Comparison of ENCODE assay signal across 12 cellular contexts in genomic region chr20:25033250-25033940, GRCh38. TPM values are rescaled to one million over a fixed set of nuclear protein-coding genes. Genes with fewer than 3 reads are reported as not detected.
DNase-seq lines count a peak whose midpoint lies in the region; ATAC-seq and TF ChIP-seq lines count a peak whose summit lies in the region.
"Had no signal": no experiment of that assay in that cellular context is flagged by ENCODE, and none has a peak within 500 bp of the region (broad histone marks: within the 10 kb centered on the region; RNA-seq: fewer than 3 reads in every experiment).

No MANE protein-coding gene starts in this region.

- peaks cover 14% of the 10 kb centered on the region for H3K36me3 ChIP-seq in CD4-positive, CD25-positive, alpha-beta regulatory T cell (ENCODE audit: control insufficient read depth, insufficient read depth, low read length)
- peaks cover 0 to 25% (median 17%) of the 10 kb centered on the region in 4 donors for H3K36me3 ChIP-seq in esophagus muscularis mucosa
- H3K36me3 ChIP-seq in osteoblast (ENCODE audit: insufficient read depth, low read length) = no peaks in the 10 kb centered on the region

- no peaks in the 10 kb centered on the region for H4K20me1 ChIP-seq in osteoblast (ENCODE audit: insufficient read depth, low read length)

- no peak overlapping the region for H3K27ac ChIP-seq in CD4-positive, CD25-positive, alpha-beta regulatory T cell (ENCODE audit: insufficient read depth, low read length, poor library complexity, severe bottlenecking)
- H3K27ac ChIP-seq in esophagus muscularis mucosa (replicated peaks in 1 of 4) (peak overlapping the region; percentile 64 to 74 (median 72)), osteoblast (ENCODE audit: low read depth, low read length) (no peak overlapping the region)
- H3K27ac ChIP-seq: C4-2B had no signal

- TF ChIP-seq EP300 in esophagus muscularis mucosa (IDR thresholded peaks at IDR 0.05) = no peak

- peak overlapping the region in 2 of 3 donors; percentile 65 to 78 for H3K27ac Mint-ChIP-seq in CD4-positive, CD25-positive, alpha-beta regulatory T cell

- H3K79me2 ChIP-seq in osteoblast (ENCODE audit: insufficient read depth, low read length) = no peaks in the 10 kb centered on the region

- intact Hi-C loops in esophagus muscularis mucosa (cut with DNase I) = loop anchor here (5.0 kb wide), 1 partner anchor 36 kb away; no protein-coding TSS in a partner anchor

- no peaks in the 10 kb centered on the region for H3K27me3 ChIP-seq in CD4-positive, CD25-positive, alpha-beta regulatory T cell (ENCODE audit: control insufficient read depth, insufficient read depth, low read length)
- H3K27me3 ChIP-seq in esophagus muscularis mucosa (no peaks in the 10 kb centered on the region), osteoblast (ENCODE audit: insufficient read depth, low read length) (no peaks in the 10 kb centered on the region)

- TF ChIP-seq POLR2A in esophagus muscularis mucosa (IDR thresholded peaks at IDR 0.05; ENCODE audit: low read depth) = no peak

- no peak overlapping the region for H3K4me3 ChIP-seq in CD4-positive, CD25-positive, alpha-beta regulatory T cell (ENCODE audit: low read depth, low read length)
- H3K4me3 ChIP-seq in esophagus muscularis mucosa = peak overlapping the region in 1 of 4 donors; percentile 7
- H3K4me3 ChIP-seq in osteoblast (ENCODE audit: insufficient read depth, low read length) = no peak overlapping the region

- H3K4me1 Mint-ChIP-seq in CD4-positive, CD25-positive, alpha-beta regulatory T cell = peaks cover 28 to 59% (median 53%) of the 10 kb centered on the region in 4 donors

- H3K4me2 ChIP-seq in osteoblast (ENCODE audit: insufficient read depth, low read length) = no peak overlapping the region

- H3K4me3 Mint-ChIP-seq in CD4-positive, CD25-positive, alpha-beta regulatory T cell = no peak overlapping the region
- H3K4me3 Mint-ChIP-seq: activated T-cell treated with anti-CD3 and anti-CD28 coated beads, Interleukin-2, amount 50 U/mL, for 4 hours had no signal

- no peaks in the 10 kb centered on the region for H3K9me3 Mint-ChIP-seq in CD4-positive, CD25-positive, alpha-beta regulatory T cell
- H3K9me3 Mint-ChIP-seq: activated T-cell treated with anti-CD3 and anti-CD28 coated beads, Interleukin-2, amount 50 U/mL, for 4 hours had no signal

- H3K9me3 ChIP-seq in CD4-positive, CD25-positive, alpha-beta regulatory T cell (ENCODE audit: control insufficient read depth in 2 of 2, low read length in 2 of 2) = no peaks in the 10 kb centered on the region
- H3K9me3 ChIP-seq in esophagus muscularis mucosa = no peaks in the 10 kb centered on the region
- no peaks in the 10 kb centered on the region for H3K9me3 ChIP-seq in osteoblast (ENCODE audit: low read depth, low read length)

- DNase-seq in CD4-positive, CD25-positive, alpha-beta regulatory T cell = no peak
- DNase-seq in NCI-H524 treated with DMSO at 0.1 percent for 48 hours (lab: John Stamatoyannopoulos, UW) (peak; percentile 76), esophagus muscularis mucosa (ENCODE audit: extremely low spot score) (no peak), osteoblast (ENCODE audit: insufficient read length, low spot score, missing footprints) (no peak), GDM1 (lab: John Stamatoyannopoulos, UW) (no peak), dedifferentiated amniotic fluid mesenchymal stem cell (ENCODE audit: extremely low spot score) (no peak), foreskin melanocyte (no peak)
- DNase-seq in stimulated activated CD4-positive, alpha-beta T cell treated with anti-CD3 and anti-CD28 coated beads, Interleukin-2, amount 100 ng/mL, for 48 hours = no peak
- DNase-seq: activated T-cell treated with anti-CD3 and anti-CD28 coated beads, Interleukin-2, amount 50 U/mL, for 4 hours; effector CD8-positive, alpha-beta T cell; T-helper 2 cell had no signal

- TF ChIP-seq CTCF in esophagus muscularis mucosa (IDR thresholded peaks at IDR 0.05) (no peak), osteoblast (IDR thresholded peaks at IDR 0.05; ENCODE audit: extremely low read depth, low read depth, low read length) (no peak)

- 41% methylated on average over 7 of the region's 7 CpGs for WGBS in esophagus muscularis mucosa

- no peak for ATAC-seq in CD4-positive, CD25-positive, alpha-beta regulatory T cell (ENCODE audit: low read depth in 2 of 2)
- ATAC-seq: activated T-cell treated with anti-CD3 and anti-CD28 coated beads, Interleukin-2, amount 50 U/mL, for 4 hours had no signal

- peak overlapping the region; percentile 37 for H2AFZ ChIP-seq in osteoblast (ENCODE audit: low read length)

- H3K27me3 Mint-ChIP-seq in CD4-positive, CD25-positive, alpha-beta regulatory T cell = no peaks in the 10 kb centered on the region

- H3K4me1 ChIP-seq in CD4-positive, CD25-positive, alpha-beta regulatory T cell (ENCODE audit: control insufficient read depth, insufficient read depth, low read length, poor library complexity, severe bottlenecking) = peaks cover 37% of the 10 kb centered on the region
- H3K4me1 ChIP-seq in esophagus muscularis mucosa = peaks cover 79 to 85% (median 80%) of the 10 kb centered on the region in 4 donors
- peaks cover 4% of the 10 kb centered on the region for H3K4me1 ChIP-seq in osteoblast (ENCODE audit: insufficient read depth, low read length)

- peaks cover 18% of the 10 kb centered on the region for H3K36me3 Mint-ChIP-seq in CD4-positive, CD25-positive, alpha-beta regulatory T cell

RNA-seq across cellular contexts. Expression of gene ACSS1, which starts 24.5 kb away (rescaled TPM):
- total RNA-seq in CD4-positive, CD25-positive, alpha-beta regulatory T cell = 38.7 TPM
- 10 to 100 TPM; 39.8 to 47.3 (median 40.9) TPM for polyA plus RNA-seq in CD4-positive, CD25-positive, alpha-beta regulatory T cell
- 100 to 1,000 TPM in 1 of 4 donors, 10 to 100 TPM in 3; 36.6 to 154 (median 65.3) TPM for total RNA-seq in esophagus muscularis mucosa
- 1.4 and 2.1 TPM in 2 replicates for total RNA-seq in osteoblast

RNA-seq across cellular contexts. Expression of gene APMAP, which starts 40.8 kb away (rescaled TPM):
- total RNA-seq in CD4-positive, CD25-positive, alpha-beta regulatory T cell = 28.2 TPM
- 10 to 100 TPM; 68.4 to 83.2 (median 72.4) TPM for polyA plus RNA-seq in CD4-positive, CD25-positive, alpha-beta regulatory T cell
- total RNA-seq in esophagus muscularis mucosa = 10 to 100 TPM; 21.6 to 35.6 (median 32.5) TPM
- 69.2 and 70.2 TPM in 2 replicates for total RNA-seq in osteoblast

RNA-seq across cellular contexts. Expression of gene VSX1, which starts 48.5 kb away (rescaled TPM):
- total RNA-seq in CD4-positive, CD25-positive, alpha-beta regulatory T cell = not detected
- not detected for polyA plus RNA-seq in CD4-positive, CD25-positive, alpha-beta regulatory T cell
- total RNA-seq in esophagus muscularis mucosa (under 1 TPM in 1 of 4 donors, not detected in 3; 0.83 TPM), osteoblast (not detected in 2 replicates)
- total RNA-seq: activated T-cell treated with anti-CD3 and anti-CD28 coated beads, Interleukin-2, amount 50 U/mL, for 4 hours had no signal

Comparison
In these comparisons a context has a peak if more than half of its experiments do, and no peak if none do; other contexts are left out.
1. H3K27ac ChIP-seq: peak in esophagus muscularis mucosa (4 of 4); none in CD4-positive, CD25-positive, alpha-beta regulatory T cell (single experiment) and osteoblast (single experiment).
2. RNA of gene ACSS1, which starts 24.5 kb away (total RNA-seq): 36.6 to 154 TPM in esophagus muscularis mucosa and 38.7 TPM in CD4-positive, CD25-positive, alpha-beta regulatory T cell (single experiment); 1.4 to 2.1 TPM in osteoblast; every median in the first group is over 10 times any median in the second.